Comparison of ENCODE assay signal across 13 cellular contexts in the genomic region with DNA sequence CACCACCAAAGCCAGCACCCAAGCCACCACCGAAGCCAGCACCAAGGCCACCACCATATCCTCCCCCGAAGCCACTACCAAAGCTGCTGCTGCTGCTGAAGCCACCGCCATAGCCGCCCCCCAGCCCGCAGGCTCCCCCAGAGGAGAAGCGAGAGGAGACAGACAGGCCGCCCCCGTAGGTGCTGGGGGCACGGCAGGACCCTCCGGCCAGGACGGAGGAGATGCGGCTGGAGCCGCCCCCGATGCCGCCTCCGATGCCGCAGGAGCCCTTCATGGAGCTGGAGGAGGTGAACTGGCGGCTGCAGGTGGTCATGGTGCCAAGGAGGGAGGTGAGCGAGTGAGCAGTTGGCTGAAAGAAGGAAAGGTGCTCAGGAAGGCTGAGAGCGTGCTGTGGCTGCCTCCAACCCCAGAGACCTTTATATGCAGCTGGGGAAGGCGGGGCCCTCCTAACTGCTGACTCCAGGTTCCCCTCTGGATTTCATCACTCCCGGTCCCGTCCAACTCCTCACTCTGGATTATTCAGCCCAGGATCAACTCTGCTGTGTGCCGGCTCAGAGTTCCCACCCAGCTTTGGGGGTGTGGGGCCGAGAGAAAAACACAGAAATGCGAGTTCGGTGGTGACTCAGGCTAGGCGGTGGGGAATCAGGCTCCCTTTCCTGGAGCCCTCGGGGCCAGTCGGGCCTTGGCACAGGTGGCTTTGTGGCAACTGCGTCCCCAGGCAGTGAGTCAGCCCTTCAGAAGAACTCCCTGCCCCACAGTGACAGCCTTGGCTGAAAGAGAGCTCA. TPM values are rescaled to one million over a fixed set of nuclear protein-coding genes. Genes with fewer than 3 reads are reported as not detected.
DNase-seq lines count a peak whose midpoint lies in the region; ATAC-seq, FAIRE-seq and TF ChIP-seq lines count a peak whose summit lies in the region.
"Not testable (repeated sequence)": the region's sequence is repeated elsewhere in the genome, so short reads cannot be mapped to it uniquely, and the experiment has no call there.
"Had no signal": no experiment of that assay in that cellular context is flagged by ENCODE, and none has a peak within 500 bp of the region (broad histone marks: within the 10 kb centered on the region; RNA-seq: fewer than 3 reads in every experiment).

KRT16 (minus strand) TSS at position 392 of the 785 bp plus-strand sequence; CDS start at position 313, 79 bp downstream.

- ATAC-seq in RWPE2 (ENCODE audit: low read depth): peak; percentile 50

- not testable (repeated sequence) for H3K36me3 ChIP-seq in RWPE2 (ENCODE audit: low read depth); smooth muscle cell (ENCODE audit: low read depth)

- not testable (repeated sequence) for TF ChIP-seq CTCF in RWPE2 (IDR thresholded peaks at IDR 0.05; ENCODE audit: poor library complexity, severe bottlenecking); fibroblast of mammary gland (conservative IDR thresholded peaks at IDR 0.05; ENCODE audit: control insufficient read depth, insufficient read depth, low read depth, low read length); smooth muscle cell (IDR thresholded peaks at IDR 0.05; ENCODE audit: borderline replicate concordance, insufficient read depth, poor library complexity, severe bottlenecking)

- in situ Hi-C loops in T47D (cut with HindIII; ENCODE audit: low pct_unique_long_range_greater_than_20kb, low sequenced_read_pairs): not testable (repeated sequence)

- H3K4me1 ChIP-seq in RWPE2 (ENCODE audit: insufficient read depth, poor library complexity, severe bottlenecking): peaks cover 15% of the 10 kb centered on the region
- H3K4me1 ChIP-seq in smooth muscle cell (ENCODE audit: low read depth): not testable (repeated sequence)

- FAIRE-seq in HTR-8/SVneo (lab: Jason Lieb, UNC): not testable (repeated sequence)

- H3K27ac ChIP-seq in RWPE2 (ENCODE audit: poor library complexity, severe bottlenecking) (peak within 1 kb of the TSS; percentile 66), smooth muscle cell (ENCODE audit: low read depth) (peak within 1 kb of the TSS; percentile 44)

- H3K79me2 ChIP-seq in smooth muscle cell (ENCODE audit: low read depth): not testable (repeated sequence)

- not testable (repeated sequence) for H3K9ac ChIP-seq in smooth muscle cell (ENCODE audit: low read depth)

- not testable (repeated sequence) for H3K4me2 ChIP-seq in smooth muscle cell

- not testable (repeated sequence) for H3K4me3 ChIP-seq in RWPE2 (ENCODE audit: severe bottlenecking); fibroblast of mammary gland (ENCODE audit: control insufficient read depth, low read depth, low read length); smooth muscle cell

- WGBS in smooth muscle cell (ENCODE audit: low lambda C conversion rate): 72% methylated on average over 31 of the region's 31 CpGs

- not testable (repeated sequence) for H4K20me1 ChIP-seq in smooth muscle cell (ENCODE audit: low read depth)

- not testable (repeated sequence) for H3F3A ChIP-seq in smooth muscle cell (ENCODE audit: low read depth)

- H3K9me3 ChIP-seq in RWPE2 (ENCODE audit: severe bottlenecking); smooth muscle cell (replicated peaks; ENCODE audit: low read depth): not testable (repeated sequence)

- DNase-seq in ELR (ENCODE audit: low read depth) (peak; percentile 67), HTR-8/SVneo (ENCODE audit: insufficient read length, low spot score) (peak; percentile 67), RWPE2 (ENCODE audit: low spot score) (peak; percentile 77), T47D (ENCODE audit: low read depth in 1 of 2, low spot score in 1 of 2) (peak; percentile 45 to 51), fibroblast of mammary gland (ENCODE audit: low read depth) (peak; percentile 19), myocyte (ENCODE audit: low read depth) (peak; percentile 68)
- not testable (repeated sequence) for DNase-seq in smooth muscle cell (lab: John Stamatoyannopoulos, UW; ENCODE audit: unreplicated experiment)

- not testable (repeated sequence) for H3K27me3 ChIP-seq in RWPE2 (ENCODE audit: insufficient read depth, poor library complexity, severe bottlenecking); smooth muscle cell (ENCODE audit: low read depth)

- not testable (repeated sequence) for H2AFZ ChIP-seq in smooth muscle cell (ENCODE audit: low read depth)

RNA-seq across cellular contexts. Expression of gene KRT16, which starts in this region (rescaled TPM):
- not detected in 2 replicates for total RNA-seq in myocyte
- polyA plus RNA-seq in myocyte (2012): 0.34 TPM
- 404 and 521 TPM in 2 replicates for total RNA-seq in smooth muscle cell
- polyA plus RNA-seq in smooth muscle cell: 304 and 399 TPM in 2 replicates
- total RNA-seq: activated B cell treated with CpG ODN at 0.5 μM for 24 hours; activated CD4-positive, alpha-beta memory T cell treated with anti-CD3 and anti-CD28 coated beads for 36 hours; heart left ventricle; liver; mucosa of gallbladder had no signal
- polyA plus RNA-seq: liver, SK-N-SH had no signal

Comparison
In these comparisons a context has a peak if more than half of its experiments do, and no peak if none do; other contexts are left out.
1. RNA of gene KRT16 (total RNA-seq): 404 to 521 TPM in smooth muscle cell; not detected in myocyte; every median in the first group is over 100 times any median in the second.
2. Peak in DNase-seq in myocyte; RNA of the gene not detected or under 1 TPM.